ENCODE assay signal across 1 cellular context in genomic region chr15:48964898-48965297, GRCh38.
TF ChIP-seq lines count a peak whose summit lies in the region.

No MANE protein-coding gene starts in this region.

TF ChIP-seq in IMR-90, 13 proteins besides CTCF, POLR2A, EP300 and RAD21:
- TF ChIP-seq FOS (IDR thresholded peaks at IDR 0.05; ENCODE audit: low read depth, low read length) (no peak), CEBPB (IDR thresholded peaks at IDR 0.05; ENCODE audit: low read depth, low read length) (no peak), NFE2L2 (IDR thresholded peaks at IDR 0.05; ENCODE audit: low read depth, low read length) (no peak)
